8 cellular contexts compared by ENCODE assay signal in the genomic region with DNA sequence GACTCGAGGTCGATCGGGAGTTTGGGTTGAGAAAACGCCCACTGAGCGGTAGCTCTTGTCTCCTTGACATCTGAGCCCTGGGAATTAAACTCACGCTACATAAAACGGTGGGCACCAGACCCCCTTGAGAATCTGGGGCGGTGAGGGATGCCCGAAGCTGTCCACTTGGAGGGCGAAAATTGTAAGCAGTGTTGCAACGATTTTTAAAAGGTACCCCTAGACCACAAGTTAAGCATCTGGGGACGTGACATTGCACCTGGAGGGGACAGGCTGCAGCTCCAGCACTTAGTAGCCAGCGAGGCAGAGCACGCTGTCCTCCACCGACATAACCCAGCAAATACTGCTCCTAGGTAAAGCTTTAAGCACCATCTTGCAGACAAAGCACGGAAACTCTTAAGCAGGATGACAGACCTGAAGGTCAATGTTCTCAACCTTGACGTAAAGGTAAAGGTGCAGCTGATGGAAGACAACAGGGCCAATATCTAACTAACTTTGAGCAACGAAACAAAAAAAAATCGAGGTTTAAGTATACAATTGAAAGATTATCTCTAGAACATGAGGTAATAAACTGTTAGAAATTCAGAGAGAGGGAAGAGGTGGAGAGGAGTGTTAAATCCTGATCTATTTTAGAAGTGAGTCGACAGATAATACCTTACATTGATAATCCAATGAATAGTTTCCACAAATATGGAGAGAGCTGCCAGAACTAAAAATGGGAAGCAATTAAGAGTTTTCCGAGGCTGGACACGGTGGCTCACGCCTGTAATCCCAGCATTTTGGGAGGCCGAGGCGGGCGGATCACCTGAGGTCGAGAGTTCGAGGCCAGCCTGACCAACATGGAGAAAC. TPM values are rescaled to one million over a fixed set of nuclear protein-coding genes. Genes with fewer than 3 reads are reported as not detected.
DNase-seq lines count a peak whose midpoint lies in the region; ATAC-seq, FAIRE-seq and TF ChIP-seq lines count a peak whose summit lies in the region.

No MANE protein-coding gene starts in this region.

- peak overlapping the region; percentile 92 for H3K4me3 Mint-ChIP-seq in activated naive CD8-positive, alpha-beta T cell

- peak overlapping the region; percentile 24 for H3K27ac Mint-ChIP-seq in activated naive CD8-positive, alpha-beta T cell

- peak in 2 of 8 donors; percentile 5 to 11 for ATAC-seq in heart right ventricle
- no peak for ATAC-seq in Right ventricle myocardium inferior
- ATAC-seq in sciatic nerve, result no peak

- no peaks in the 10 kb centered on the region for H3K36me3 Mint-ChIP-seq in activated naive CD8-positive, alpha-beta T cell

- peak overlapping the region; percentile 85 for H3K9ac ChIP-seq in keratinocyte (ENCODE audit: control insufficient read depth, extremely low read depth, insufficient read depth, low read length)

- peak overlapping the region; percentile 94 for H3K4me2 ChIP-seq in keratinocyte (ENCODE audit: control insufficient read depth, extremely low read depth, insufficient read depth, low read depth, low read length)

- no peak for FAIRE-seq in keratinocyte (lab: Jason Lieb, UNC)

- H3K4me1 Mint-ChIP-seq in activated naive CD8-positive, alpha-beta T cell (ENCODE audit: low read depth), result peaks cover 42% of the 10 kb centered on the region

- H3K4me1 ChIP-seq in heart right ventricle, result peaks cover 3 to 45% (median 26%) of the 10 kb centered on the region in 9 donors
- peaks cover 31% of the 10 kb centered on the region for H3K4me1 ChIP-seq in keratinocyte (ENCODE audit: control insufficient read depth, extremely low read depth, insufficient read depth, low read length)
- peaks cover 8% of the 10 kb centered on the region for H3K4me1 ChIP-seq in testis

- TF ChIP-seq CTCF in heart right ventricle (IDR thresholded peaks at IDR 0.05), result no peak
- TF ChIP-seq CTCF in keratinocyte (optimal IDR thresholded peaks at IDR 0.05 in 1 of 3, IDR thresholded peaks at IDR 0.05 in 1 of 3, conservative IDR thresholded peaks at IDR 0.05 in 1 of 3; ENCODE audit: extremely low read depth in 1 of 3, insufficient read depth in 2 of 3, low read length in 3 of 3), result no peak
- no peak for TF ChIP-seq CTCF in testis (IDR thresholded peaks at IDR 0.05)
- no peak for TF ChIP-seq CTCF in GM13977 (IDR thresholded peaks at IDR 0.05; ENCODE audit: extremely low read depth, insufficient read depth, missing control alignments)

- H3K36me3 ChIP-seq in heart right ventricle (peaks cover 0 to 6% (median 0%) of the 10 kb centered on the region in 9 donors), keratinocyte (ENCODE audit: control insufficient read depth in 2 of 2, extremely low read depth in 1 of 2, insufficient read depth in 2 of 2, low read length in 2 of 2) (peaks cover 0 to 7% of the 10 kb centered on the region in 2 experiments), testis (ENCODE audit: low read depth, missing control alignments) (no peaks in the 10 kb centered on the region)

- H3K27ac ChIP-seq in heart right ventricle (peak overlapping the region in 9 of 10 donors; percentile 75 to 91 (median 86)), keratinocyte (ENCODE audit: control insufficient read depth, insufficient read depth, low read length) (peak overlapping the region; percentile 79), testis (peak overlapping the region; percentile 72 to 86)

- no peaks in the 10 kb centered on the region for H3K27me3 ChIP-seq in heart right ventricle
- no peaks in the 10 kb centered on the region for H3K27me3 ChIP-seq in keratinocyte (ENCODE audit: control insufficient read depth, extremely low read depth, insufficient read depth, low read length)
- H3K27me3 ChIP-seq in testis, result no peaks in the 10 kb centered on the region

- H3K9me3 ChIP-seq in heart right ventricle (no peaks in the 10 kb centered on the region), keratinocyte (ENCODE audit: control insufficient read depth, low read depth, low read length) (no peaks in the 10 kb centered on the region), testis (no peaks in the 10 kb centered on the region)

- H3K79me2 ChIP-seq in keratinocyte (ENCODE audit: control insufficient read depth, insufficient read depth, low read length), result peaks cover 40% of the 10 kb centered on the region

- WGBS in heart right ventricle, 2 donors, result 35% methylated on average over 28 of the region's 28 CpGs
- WGBS in testis, 2 donors, result 28 to 33% methylated on average over 26 to 28 of the region's 28 CpGs

- H3K4me3 ChIP-seq in heart right ventricle (peak overlapping the region; percentile 83 to 97 (median 95)), keratinocyte (ENCODE audit: control insufficient read depth in 2 of 3, extremely low read depth in 1 of 3, insufficient read depth in 2 of 3, low read depth in 1 of 3, low read length in 3 of 3) (peak overlapping the region; percentile 61 to 97 (median 97)), testis (peak overlapping the region; percentile 78 to 88)

- H3K27me3 Mint-ChIP-seq in activated naive CD8-positive, alpha-beta T cell, result no peaks in the 10 kb centered on the region

- no peak for TF ChIP-seq POLR2A in testis (IDR thresholded peaks at IDR 0.05)

- no peak for DNase-seq in heart right ventricle
- DNase-seq in Right ventricle myocardium inferior (ENCODE audit: missing footprints), result no peak
- no peak for DNase-seq in keratinocyte (ENCODE audit: low read depth, low spot score)
- DNase-seq in testis, result peak; percentile 17
- DNase-seq in GM13977 (ENCODE audit: low spot score), result no peak
- DNase-seq in NCI-H2081 (lab: John Stamatoyannopoulos, UW), result no peak
- no peak for DNase-seq in sciatic nerve (ENCODE audit: low spot score)

- dilution Hi-C loops in keratinocyte (cut with MboI; ENCODE audit: extremely low pct_ligation_motif_present, low sequenced_read_pairs), result no loop called here

- peaks cover 7% of the 10 kb centered on the region for H4K20me1 ChIP-seq in keratinocyte (ENCODE audit: control insufficient read depth, extremely low read depth, insufficient read depth, low read length)

- no peaks in the 10 kb centered on the region for H3K9me1 ChIP-seq in keratinocyte (ENCODE audit: control insufficient read depth, extremely low read depth, insufficient read depth, low read length)

- intact Hi-C loops in heart right ventricle (cut with DNase I) (loop anchor here in 3 of 10 donors (5.0 to 10.0 kb wide), 3 partner anchors 49 to 181 kb away; no protein-coding TSS in a partner anchor), Right ventricle myocardium inferior (cut with DNase I) (no loop called here), testis (cut with DNase I; ENCODE audit: low total_unique reads) (no loop called here), sciatic nerve (cut with DNase I) (no loop called here)

- H2AFZ ChIP-seq in keratinocyte (ENCODE audit: control insufficient read depth, low read length), result peak overlapping the region; percentile 80

- in situ Hi-C loops in GM13977 (cut with MboI; ENCODE audit: low pct_unique_long_range_greater_than_20kb, low sequenced_read_pairs, unreplicated experiment), result no loop called here

- H3K9me3 Mint-ChIP-seq in activated naive CD8-positive, alpha-beta T cell (ENCODE audit: low read depth), result no peaks in the 10 kb centered on the region

RNA-seq across cellular contexts. Expression of gene CDR2, which starts 0.9 kb away (rescaled TPM):
- total RNA-seq in heart right ventricle, result 1 to 10 TPM; 4.2 to 8.1 (median 6.6) TPM
- polyA plus RNA-seq in heart right ventricle, result 1 to 10 TPM; 7.6 to 8.4 TPM
- 6.7 TPM for total RNA-seq in Right ventricle myocardium inferior
- polyA plus RNA-seq in keratinocyte, result 27.3 to 37.1 TPM (median 31.3 TPM) in 3 replicates
- 27.2 TPM for polyA plus RNA-seq in keratinocyte (2011; ENCODE audit: low read depth)
- 25.9 and 34.8 TPM in 2 replicates for polyA plus RNA-seq in keratinocyte (2011; cell fraction: cytosol; rRNA removed)
- 36.7 and 37.3 TPM in 2 replicates for polyA plus RNA-seq in keratinocyte (2011; cell fraction: nucleus; rRNA removed)
- 12.2 and 22.5 TPM in 2 replicates for polyA plus RNA-seq in keratinocyte (2012; ENCODE audit: low replicate concordance)
- polyA minus RNA-seq in keratinocyte, result 14.5 to 31.2 TPM (median 20.7 TPM) in 3 replicates
- 26.1 TPM for polyA minus RNA-seq in keratinocyte (2011; cell fraction: cytosol; rRNA and poly(A)+ RNA removed)
- 12.6 and 25.7 TPM in 2 replicates for polyA minus RNA-seq in keratinocyte (2011; cell fraction: nucleus; rRNA and poly(A)+ RNA removed)
- 10 to 100 TPM; 56.8 to 63.7 TPM for total RNA-seq in testis
- polyA plus RNA-seq in testis (ENCODE audit: insufficient read depth, low read depth, low replicate concordance), result 133 TPM
- 31.1 TPM for total RNA-seq in sciatic nerve
